ENCODE assay signal across 11 cellular contexts in the genomic region with DNA sequence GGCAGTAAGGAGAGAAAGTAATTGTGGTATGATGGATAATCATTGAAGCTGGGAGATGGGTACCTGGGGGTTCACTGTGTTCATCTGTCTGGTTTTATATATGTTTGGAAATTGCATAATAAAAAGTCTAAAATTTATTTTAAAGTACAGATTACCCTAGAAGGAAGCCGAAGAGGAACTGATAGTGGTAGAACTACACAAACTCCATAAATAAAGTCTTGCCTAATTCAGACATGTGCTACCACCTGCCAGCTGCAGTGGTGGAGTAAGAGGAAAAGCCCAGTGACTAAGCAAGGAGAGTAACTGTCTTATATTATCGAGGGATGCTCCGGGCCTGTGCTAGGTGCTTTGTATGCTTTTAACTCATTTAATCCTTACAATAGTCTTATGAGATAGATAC.
DNase-seq lines count a peak whose midpoint lies in the region; ATAC-seq and TF ChIP-seq lines count a peak whose summit lies in the region.
"Had no signal": no experiment of that assay in that cellular context is flagged by ENCODE, and none has a peak within 500 bp of the region (broad histone marks: within the 10 kb centered on the region; RNA-seq: fewer than 3 reads in every experiment).

No MANE protein-coding gene starts in this region.

- no peaks in the 10 kb centered on the region for H3K36me3 ChIP-seq in GM06990 (ENCODE audit: control insufficient read depth, insufficient read depth, low read length)
- H3K36me3 ChIP-seq in HAP-1 (replicated peaks): no peaks in the 10 kb centered on the region

- no peaks in the 10 kb centered on the region for H3K9me3 ChIP-seq in HAP-1

- H3K9me3 Mint-ChIP-seq in stimulated activated effector memory CD8-positive, alpha-beta T cell treated with anti-CD3 and anti-CD28 coated beads, Interleukin-12 subunit alpha, Interleukin-12 subunit beta, amount 100 ng/mL, for 72 hours: no peaks in the 10 kb centered on the region

- H3K4me3 ChIP-seq in GM06990 (replicated peaks; ENCODE audit: low read depth, low read length) (no peak overlapping the region), HAP-1 (no peak overlapping the region)

- no peak overlapping the region for H3K27ac Mint-ChIP-seq in stimulated activated effector memory CD8-positive, alpha-beta T cell treated with anti-CD3 and anti-CD28 coated beads, Interleukin-12 subunit alpha, Interleukin-12 subunit beta, amount 100 ng/mL, for 72 hours

- no peak for TF ChIP-seq CTCF in GM06990 (IDR thresholded peaks at IDR 0.05; ENCODE audit: insufficient read depth, low read length, poor library complexity, severe bottlenecking)

- H3K27me3 ChIP-seq in GM06990 (replicated peaks; ENCODE audit: control insufficient read depth, insufficient read depth, low read length): no peaks in the 10 kb centered on the region
- H3K27me3 ChIP-seq in HAP-1 (ENCODE audit: low read depth): no peaks in the 10 kb centered on the region

- peaks cover 3% of the 10 kb centered on the region; the same call in 1 of the 2 replicates for H3K4me1 ChIP-seq in HAP-1

- H3K4me3 Mint-ChIP-seq in stimulated activated effector memory CD8-positive, alpha-beta T cell treated with anti-CD3 and anti-CD28 coated beads, Interleukin-12 subunit alpha, Interleukin-12 subunit beta, amount 100 ng/mL, for 72 hours: no peak overlapping the region

- peaks cover 6% of the 10 kb centered on the region for H3K4me1 Mint-ChIP-seq in stimulated activated effector memory CD8-positive, alpha-beta T cell treated with anti-CD3 and anti-CD28 coated beads, Interleukin-12 subunit alpha, Interleukin-12 subunit beta, amount 100 ng/mL, for 72 hours

- ATAC-seq in GM21367 (IDR thresholded peaks at IDR 0.05; ENCODE audit: unreplicated experiment) (peak; percentile 64), HG03139 (IDR thresholded peaks at IDR 0.05; ENCODE audit: unreplicated experiment) (peak; percentile 57)
- ATAC-seq in stimulated activated effector memory CD8-positive, alpha-beta T cell treated with anti-CD3 and anti-CD28 coated beads, Interleukin-12 subunit alpha, Interleukin-12 subunit beta, amount 100 ng/mL, for 72 hours: no peak
- ATAC-seq in stimulated activated naive CD8-positive, alpha-beta T cell treated with anti-CD3 and anti-CD28 coated beads, Interleukin-15, Interleukin-2, amounts not matched to agents 100 U/mL and 50 U/mL, for 24 hours: no peak
- ATAC-seq: HCT116 had no signal

- in situ Hi-C loops in HAP-1 (cut with MboI; ENCODE audit: low sequenced_read_pairs): no loop called here

- H3K36me3 Mint-ChIP-seq in stimulated activated effector memory CD8-positive, alpha-beta T cell treated with anti-CD3 and anti-CD28 coated beads, Interleukin-12 subunit alpha, Interleukin-12 subunit beta, amount 100 ng/mL, for 72 hours: no peaks in the 10 kb centered on the region

- peak; percentile 56 for DNase-seq in GM06990 (ENCODE audit: extremely low read depth, insufficient read length)
- peak; percentile 99 for DNase-seq in SKM-1 (lab: John Stamatoyannopoulos, UW; ENCODE audit: unreplicated experiment)
- no peak for DNase-seq in stimulated activated effector memory CD8-positive, alpha-beta T cell treated with anti-CD3 and anti-CD28 coated beads, Interleukin-12 subunit alpha, Interleukin-12 subunit beta, amount 100 ng/mL, for 72 hours (ENCODE audit: low spot score in 2 of 2)
- no peak for DNase-seq in HAP-1 (ENCODE audit: low spot score in 2 of 2)
- DNase-seq in activated T-cell treated with anti-CD3 and anti-CD28 coated beads for 4 hours: no peak
- no peak for DNase-seq in stimulated activated naive CD8-positive, alpha-beta T cell treated with anti-CD3 and anti-CD28 coated beads, Interleukin-15, Interleukin-2, amounts not matched to agents 100 U/mL and 50 U/mL, for 24 hours
- DNase-seq: activated CD4-positive, alpha-beta T cell treated with anti-CD3 and anti-CD28 coated beads for 48 hours; NCI-H774 had no signal

Comparison
In these comparisons a context has a peak if more than half of its experiments do, and no peak if none do; other contexts are left out.
1. DNase-seq: peak in GM06990 (single experiment) and SKM-1 (single experiment); none in stimulated activated effector memory CD8-positive, alpha-beta T cell treated with anti-CD3 and anti-CD28 coated beads, Interleukin-12 subunit alpha, Interleukin-12 subunit beta, amount 100 ng/mL, for 72 hours (0 of 2), HAP-1 (0 of 2), activated T-cell treated with anti-CD3 and anti-CD28 coated beads for 4 hours (single experiment) and stimulated activated naive CD8-positive, alpha-beta T cell treated with anti-CD3 and anti-CD28 coated beads, Interleukin-15, Interleukin-2, amounts not matched to agents 100 U/mL and 50 U/mL, for 24 hours (single experiment).
2. ATAC-seq: peak in GM21367 (single experiment) and HG03139 (single experiment); none in stimulated activated effector memory CD8-positive, alpha-beta T cell treated with anti-CD3 and anti-CD28 coated beads, Interleukin-12 subunit alpha, Interleukin-12 subunit beta, amount 100 ng/mL, for 72 hours (single experiment) and stimulated activated naive CD8-positive, alpha-beta T cell treated with anti-CD3 and anti-CD28 coated beads, Interleukin-15, Interleukin-2, amounts not matched to agents 100 U/mL and 50 U/mL, for 24 hours (single experiment).